Comparison of ENCODE assay signal across 12 cellular contexts in genomic region chr6:31763617-31763940, GRCh38. TPM values are rescaled to one million over a fixed set of nuclear protein-coding genes. Genes with fewer than 3 reads are reported as not detected.
DNase-seq lines count a peak whose midpoint lies in the region; ATAC-seq, FAIRE-seq and TF ChIP-seq lines count a peak whose summit lies in the region.
"Had no signal": no experiment of that assay in that cellular context is flagged by ENCODE, and none has a peak within 500 bp of the region (broad histone marks: within the 10 kb centered on the region; RNA-seq: fewer than 3 reads in every experiment).

No MANE protein-coding gene starts in this region.

- H4K20me1 ChIP-seq in BLaER1 (no peaks in the 10 kb centered on the region), HepG2 (ENCODE audit: insufficient read depth, low read length) (no peaks in the 10 kb centered on the region)

- H3K27me3 Mint-ChIP-seq in HFFc6 (ENCODE audit: insufficient read depth), result no peaks in the 10 kb centered on the region; the same call in 1 of the 2 replicates
- no peaks in the 10 kb centered on the region for H3K27me3 Mint-ChIP-seq in naive thymus-derived CD4-positive, alpha-beta T cell

- POLR2A ChIA-PET in HepG2 (lab: Yijun Ruan, JAX), result interaction anchor here (1.0 to 1.6 kb wide), 2 partner anchors 25 to 27 kb away, joined by 3 to 10 read pairs; partner anchors contain the start of gene CLIC1
- POLR2A ChIA-PET in naive thymus-derived CD4-positive, alpha-beta T cell (lab: Charles Lee), result interaction anchor here (0.7 kb wide), 1 partner anchor 13 kb away, joined by 3 read pairs; no protein-coding TSS in a partner anchor

- TF ChIP-seq EP300 in HepG2 (IDR thresholded peaks at IDR 0.05; ENCODE audit: low read depth in 2 of 2, low read length in 2 of 2), result no peak
- no peak for TF ChIP-seq EP300 in HepG2 (CRISPR knock-in tag; IDR thresholded peaks at IDR 0.05; ENCODE audit: borderline replicate concordance)

- H3K9me3 ChIP-seq in BLaER1, result no peaks in the 10 kb centered on the region
- H3K9me3 ChIP-seq in HepG2 (ENCODE audit: low read length), result no peaks in the 10 kb centered on the region
- H3K9me3 ChIP-seq in naive thymus-derived CD4-positive, alpha-beta T cell (ENCODE audit: control insufficient read depth in 2 of 3, low read length in 3 of 3), result no peaks in the 10 kb centered on the region
- H3K9me3 ChIP-seq in thyroid gland, result no peaks in the 10 kb centered on the region
- H3K9me3 ChIP-seq: SJSA1 had no signal

- H3K4me2 ChIP-seq in BLaER1, result no peak overlapping the region
- no peak overlapping the region for H3K4me2 ChIP-seq in HepG2 (ENCODE audit: low read depth, low read length)

- H3K36me3 ChIP-seq in BLaER1 (peaks cover 75% of the 10 kb centered on the region), bronchial epithelial cell (ENCODE audit: control insufficient read depth, insufficient read depth, low read length) (peaks cover 8% of the 10 kb centered on the region), HepG2 (replicated peaks in 1 of 2; ENCODE audit: control insufficient read depth in 1 of 2, insufficient read depth in 2 of 2, low read length in 2 of 2) (peaks cover 0 to 2% of the 10 kb centered on the region in 2 experiments; a peak in 3 of 5 replicates), thyroid gland (no peaks in the 10 kb centered on the region)
- no peaks in the 10 kb centered on the region for H3K36me3 ChIP-seq in naive thymus-derived CD4-positive, alpha-beta T cell (ENCODE audit: control insufficient read depth in 2 of 3, insufficient read depth in 3 of 3, low read length in 3 of 3)

- peak overlapping the region; percentile 58 for H3K27ac Mint-ChIP-seq in HFFc6
- H3K27ac Mint-ChIP-seq in naive thymus-derived CD4-positive, alpha-beta T cell, result peak overlapping the region in 3 of 9 donors; percentile 24 to 36 (median 32)

- 20% methylated on average over 1 of the region's 1 CpG for WGBS in HepG2 (ENCODE audit: low lambda C conversion rate)
- 26 to 33% methylated on average over 1 of the region's 1 CpG for WGBS in thyroid gland, 2 donors

- in situ Hi-C loops in HepG2 (cut with HindIII; ENCODE audit: extremely low pct_ligation_motif_present, low pct_unique_long_range_greater_than_20kb), result no loop called here

- H3K4me1 Mint-ChIP-seq in HFFc6 (ENCODE audit: low read depth), result peaks cover 29% of the 10 kb centered on the region
- H3K4me1 Mint-ChIP-seq in naive thymus-derived CD4-positive, alpha-beta T cell, result peaks cover 0 to 20% (median 5%) of the 10 kb centered on the region in 7 donors

- peak overlapping the region; percentile 0; the same call in 1 of the 2 replicates for H3K4me3 Mint-ChIP-seq in HFFc6
- H3K4me3 Mint-ChIP-seq in naive thymus-derived CD4-positive, alpha-beta T cell, result no peak overlapping the region

- peaks cover 7% of the 10 kb centered on the region; the same call in 1 of the 2 replicates for H3K36me3 Mint-ChIP-seq in HFFc6 (ENCODE audit: low read depth)
- H3K36me3 Mint-ChIP-seq in naive thymus-derived CD4-positive, alpha-beta T cell, result peaks cover 0 to 19% (median 11%) of the 10 kb centered on the region in 5 donors

- no peaks in the 10 kb centered on the region for H3K9me3 Mint-ChIP-seq in HFFc6
- H3K9me3 Mint-ChIP-seq in naive thymus-derived CD4-positive, alpha-beta T cell, result peaks cover 0 to 2% (median 0%) of the 10 kb centered on the region in 11 donors

- no peak for TF ChIP-seq POLR2A in HepG2 (IDR thresholded peaks at IDR 0.05; ENCODE audit: insufficient read depth in 1 of 2, low read depth in 2 of 2, low read length in 2 of 2)
- no peak for TF ChIP-seq POLR2A in thyroid gland (IDR thresholded peaks at IDR 0.05)

- H3K9ac ChIP-seq in BLaER1, result peak overlapping the region; percentile 34; the same call in 1 of the 2 replicates
- no peak overlapping the region for H3K9ac ChIP-seq in HepG2 (ENCODE audit: insufficient read depth, low read depth, low read length)

- TF ChIP-seq CTCF in HFFc6 (IDR thresholded peaks at IDR 0.05), result no peak
- TF ChIP-seq CTCF in bronchial epithelial cell (IDR thresholded peaks at IDR 0.05; ENCODE audit: insufficient read depth, low read length, severe bottlenecking), result no peak
- TF ChIP-seq CTCF in HepG2 (CRISPR knock-in tag; IDR thresholded peaks at IDR 0.05), result peak; percentile 77
- TF ChIP-seq CTCF in thyroid gland (IDR thresholded peaks at IDR 0.05), result no peak

- no peak overlapping the region for H2AFZ ChIP-seq in HepG2 (ENCODE audit: low read length)

- BruUV-seq in HepG2 (replicated peaks; lab: Mats Ljungman, UMichigan), result no TSS peak

- ATAC-seq in HepG2, result peak; percentile 10
- ATAC-seq in naive thymus-derived CD4-positive, alpha-beta T cell, result no peak

- no peak for TF ChIP-seq RAD21 in HepG2 (CRISPR knock-in tag; IDR thresholded peaks at IDR 0.05)

- H3K4me3 ChIP-seq in BLaER1 (no peak overlapping the region), bronchial epithelial cell (ENCODE audit: low read depth, low read length) (no peak overlapping the region), HepG2 (replicated peaks in 1 of 3; ENCODE audit: insufficient read depth in 1 of 3, low read depth in 2 of 3, low read length in 3 of 3) (no peak overlapping the region), thyroid gland (replicated peaks in 1 of 3) (no peak overlapping the region)
- no peak overlapping the region for H3K4me3 ChIP-seq in naive thymus-derived CD4-positive, alpha-beta T cell (ENCODE audit: low read length)
- H3K4me3 ChIP-seq: SJSA1, skin epidermis had no signal

- CTCF ChIA-PET in HepG2 (lab: Yijun Ruan, JAX; ENCODE audit: low intra/inter-chr PET ratio, low total read pairs), result no interaction called here
- CTCF ChIA-PET in naive thymus-derived CD4-positive, alpha-beta T cell (lab: Charles Lee), result no interaction called here

- peak; percentile 73 for DNase-seq in HFFc6
- DNase-seq in bronchial epithelial cell (ENCODE audit: low read depth), result peak; percentile 10
- peak; percentile 68 for DNase-seq in HepG2 (ENCODE audit: low spot score)
- no peak for DNase-seq in posterior vena cava (ENCODE audit: low spot score)
- DNase-seq in naive thymus-derived CD4-positive, alpha-beta T cell, result no peak
- DNase-seq in thyroid gland, result no peak
- no peak for DNase-seq in SIG-M5 (lab: John Stamatoyannopoulos, UW)
- DNase-seq: activated naive CD4-positive, alpha-beta T cell had no signal

- no peak for FAIRE-seq in bronchial epithelial cell (lab: Jason Lieb, UNC)
- peak; percentile 34 for FAIRE-seq in HepG2 (lab: Jason Lieb, UNC)

- H3K4me1 ChIP-seq in BLaER1, result peaks cover 23% of the 10 kb centered on the region
- H3K4me1 ChIP-seq in HepG2 (ENCODE audit: insufficient read depth, low read length), result peaks cover 47% of the 10 kb centered on the region
- H3K4me1 ChIP-seq in naive thymus-derived CD4-positive, alpha-beta T cell (ENCODE audit: control insufficient read depth in 2 of 2, insufficient read depth in 2 of 2, low read length in 2 of 2), result no peaks in the 10 kb centered on the region
- H3K4me1 ChIP-seq in thyroid gland, result no peaks in the 10 kb centered on the region

- no peaks in the 10 kb centered on the region for H3K79me2 ChIP-seq in HepG2 (ENCODE audit: insufficient read depth, low read length)

- intact Hi-C loops in HepG2 (cut with micrococcal nuclease; ENCODE audit: unreplicated experiment) (no loop called here), posterior vena cava (cut with DNase I) (no loop called here), thyroid gland (cut with DNase I) (no loop called here)
- intact Hi-C loops in naive thymus-derived CD4-positive, alpha-beta T cell (cut with micrococcal nuclease), result no loop called here

- H3K27ac ChIP-seq in BLaER1, result no peak overlapping the region
- no peak overlapping the region for H3K27ac ChIP-seq in HepG2 (ENCODE audit: extremely low read length, insufficient read depth, low read length)
- H3K27ac ChIP-seq in naive thymus-derived CD4-positive, alpha-beta T cell (ENCODE audit: low read depth, low read length), result no peak overlapping the region
- no peak overlapping the region for H3K27ac ChIP-seq in thyroid gland
- H3K27ac ChIP-seq: SJSA1 had no signal

- H3K27me3 ChIP-seq in BLaER1 (no peaks in the 10 kb centered on the region), bronchial epithelial cell (ENCODE audit: control insufficient read depth, insufficient read depth, low read length) (no peaks in the 10 kb centered on the region), HepG2 (ENCODE audit: control insufficient read depth in 1 of 2, insufficient read depth in 2 of 2, low read length in 2 of 2) (no peaks in the 10 kb centered on the region), thyroid gland (no peaks in the 10 kb centered on the region)
- no peaks in the 10 kb centered on the region for H3K27me3 ChIP-seq in naive thymus-derived CD4-positive, alpha-beta T cell (ENCODE audit: control insufficient read depth in 2 of 2, insufficient read depth in 2 of 2, low read length in 2 of 2)
- H3K27me3 ChIP-seq: SJSA1 had no signal

RNA-seq across cellular contexts. Expression of gene SAPCD1, which starts 1.1 kb away (rescaled TPM):
- 1 to 10 TPM in 5 of 6 experiments, under 1 TPM in 1; 0.91 to 2.4 (median 1.3) TPM for total RNA-seq in HFFc6 (2021; fragmentation: NEBNext Ultra II Directional; extraction: Animal tissue kit (Norgen Biotek cat#: 25700))
- total RNA-seq in bronchial epithelial cell (1.3 TPM in 2 replicates), HepG2 (2016; rRNA removed; fragmentation: Illumina TruSeq; extraction: Trizol) (0.56 and 2.5 TPM in 2 replicates), posterior vena cava (not detected), thyroid gland (1 to 10 TPM in 3 of 4 donors, not detected in 1; 2.0 to 4.2 (median 3.0) TPM)
- 2.3 TPM in 2 replicates for total RNA-seq in HepG2 (2016; cell fraction: cytosol; rRNA removed; fragmentation: Illumina TruSeq; extraction: Trizol; ENCODE audit: low read depth)
- total RNA-seq in HepG2 (2016; cell fraction: insoluble cytoplasmic fraction; rRNA removed; fragmentation: Illumina TruSeq; extraction: Trizol), result 0.51 and 2.0 TPM in 2 replicates
- 0.90 and 0.96 TPM in 2 replicates for total RNA-seq in HepG2 (2016; cell fraction: membrane; rRNA removed; fragmentation: Illumina TruSeq; extraction: Trizol)
- total RNA-seq in HepG2 (2016; cell fraction: nucleus; rRNA removed; fragmentation: Illumina TruSeq; extraction: Trizol), result 2.3 and 5.6 TPM in 2 replicates
- 3.9 and 5.3 TPM in 2 replicates for polyA plus RNA-seq in HepG2 (2011; rRNA removed)
- 0.92 and 1.1 TPM in 2 replicates for polyA plus RNA-seq in HepG2 (2011; cell fraction: cytosol; rRNA removed)
- polyA plus RNA-seq in HepG2 (2011; cell fraction: nucleus; rRNA removed), result 49.5 and 69.8 TPM in 2 replicates
- polyA plus RNA-seq in HepG2 (2012), result 4.7 and 9.1 TPM in 2 replicates
- polyA plus RNA-seq in HepG2 (2016; cell fraction: cytosol; fragmentation: Illumina TruSeq; extraction: Trizol; ENCODE audit: low read depth), result 0.23 and 0.59 TPM in 2 replicates
- polyA plus RNA-seq in HepG2 (2016; cell fraction: insoluble cytoplasmic fraction; fragmentation: Illumina TruSeq; extraction: Trizol; ENCODE audit: low read depth), result 0.53 and 0.99 TPM in 2 replicates
- polyA plus RNA-seq in HepG2 (2016; cell fraction: membrane; fragmentation: Illumina TruSeq; extraction: Trizol; ENCODE audit: low read depth), result 0.41 and 0.44 TPM in 2 replicates
- polyA plus RNA-seq in HepG2 (2016; cell fraction: nucleus; fragmentation: Illumina TruSeq; extraction: Trizol; ENCODE audit: insufficient read depth, low read depth), result 12.4 and 21.2 TPM in 2 replicates
- polyA minus RNA-seq in HepG2 (2011; rRNA and poly(A)+ RNA removed; ENCODE audit: low replicate concordance), result not detected in 2 replicates
- polyA minus RNA-seq in HepG2 (2011; cell fraction: cytosol; rRNA and poly(A)+ RNA removed), result not detected in 2 replicates
- 5.4 and 6.5 TPM in 2 replicates for polyA minus RNA-seq in HepG2 (2011; cell fraction: nucleus; rRNA and poly(A)+ RNA removed)
- total RNA-seq in naive thymus-derived CD4-positive, alpha-beta T cell, result 10 to 100 TPM in 1 of 5 experiments, 1 to 10 TPM in 4; 2.3 to 11.1 (median 3.3) TPM
- not detected for polyA plus RNA-seq in naive thymus-derived CD4-positive, alpha-beta T cell

RNA-seq across cellular contexts. Expression of gene VWA7, which starts 13.5 kb away (rescaled TPM):
- total RNA-seq in HFFc6 (2021; fragmentation: NEBNext Ultra II Directional; extraction: Animal tissue kit (Norgen Biotek cat#: 25700)), result under 1 TPM; 0.24 to 0.83 (median 0.64) TPM
- total RNA-seq in bronchial epithelial cell, result 0.26 and 1.4 TPM in 2 replicates
- 0.79 and 0.86 TPM in 2 replicates for total RNA-seq in HepG2 (2016; rRNA removed; fragmentation: Illumina TruSeq; extraction: Trizol)
- 0.26 and 0.61 TPM in 2 replicates for total RNA-seq in HepG2 (2016; cell fraction: cytosol; rRNA removed; fragmentation: Illumina TruSeq; extraction: Trizol; ENCODE audit: low read depth)
- 1.00 and 1.6 TPM in 2 replicates for total RNA-seq in HepG2 (2016; cell fraction: insoluble cytoplasmic fraction; rRNA removed; fragmentation: Illumina TruSeq; extraction: Trizol)
- 1.1 TPM in 2 replicates for total RNA-seq in HepG2 (2016; cell fraction: membrane; rRNA removed; fragmentation: Illumina TruSeq; extraction: Trizol)
- total RNA-seq in HepG2 (2016; cell fraction: nucleus; rRNA removed; fragmentation: Illumina TruSeq; extraction: Trizol), result 1.1 and 1.5 TPM in 2 replicates
- polyA plus RNA-seq in HepG2 (2011; rRNA removed), result 3.3 and 4.4 TPM in 2 replicates
- 1.2 and 1.4 TPM in 2 replicates for polyA plus RNA-seq in HepG2 (2011; cell fraction: cytosol; rRNA removed)
- polyA plus RNA-seq in HepG2 (2011; cell fraction: nucleus; rRNA removed), result 14.3 and 22.4 TPM in 2 replicates
- polyA plus RNA-seq in HepG2 (2012), result 4.3 and 5.0 TPM in 2 replicates
- 0.23 and 0.25 TPM in 2 replicates for polyA plus RNA-seq in HepG2 (2016; cell fraction: cytosol; fragmentation: Illumina TruSeq; extraction: Trizol; ENCODE audit: low read depth)
- polyA plus RNA-seq in HepG2 (2016; cell fraction: insoluble cytoplasmic fraction; fragmentation: Illumina TruSeq; extraction: Trizol; ENCODE audit: low read depth), result 0.87 and 1.4 TPM in 2 replicates
- 0.29 and 0.52 TPM in 2 replicates for polyA plus RNA-seq in HepG2 (2016; cell fraction: membrane; fragmentation: Illumina TruSeq; extraction: Trizol; ENCODE audit: low read depth)
- polyA plus RNA-seq in HepG2 (2016; cell fraction: nucleus; fragmentation: Illumina TruSeq; extraction: Trizol; ENCODE audit: insufficient read depth, low read depth), result 2.7 and 3.6 TPM in 2 replicates
- polyA minus RNA-seq in HepG2 (2011; rRNA and poly(A)+ RNA removed; ENCODE audit: low replicate concordance), result 3.8 and 4.5 TPM in 2 replicates
- 2.0 and 3.0 TPM in 2 replicates for polyA minus RNA-seq in HepG2 (2011; cell fraction: cytosol; rRNA and poly(A)+ RNA removed)
- 3.0 and 9.0 TPM in 2 replicates for polyA minus RNA-seq in HepG2 (2011; cell fraction: nucleus; rRNA and poly(A)+ RNA removed)
- under 1 TPM; 0.37 to 0.48 TPM for total RNA-seq in posterior vena cava
- 1 to 10 TPM in 3 of 5 experiments, under 1 TPM in 2; 0.53 to 4.5 (median 1.1) TPM for total RNA-seq in naive thymus-derived CD4-positive, alpha-beta T cell
- not detected for polyA plus RNA-seq in naive thymus-derived CD4-positive, alpha-beta T cell
- total RNA-seq in thyroid gland, result 1 to 10 TPM; 1.2 to 8.9 (median 5.4) TPM
- total RNA-seq: SJSA1, subcutaneous adipose tissue had no signal

RNA-seq across cellular contexts. Expression of gene MSH5, which starts 23.8 kb away (rescaled TPM):
- total RNA-seq in HFFc6 (2021; fragmentation: NEBNext Ultra II Directional; extraction: Animal tissue kit (Norgen Biotek cat#: 25700)), result 10 to 100 TPM in 4 of 6 experiments, 1 to 10 TPM in 2; 7.4 to 14.8 (median 12.6) TPM
- total RNA-seq in bronchial epithelial cell (3.4 and 4.0 TPM in 2 replicates), HepG2 (2016; rRNA removed; fragmentation: Illumina TruSeq; extraction: Trizol) (2.5 and 10.2 TPM in 2 replicates), posterior vena cava (1 to 10 TPM; 7.7 to 9.8 TPM), thyroid gland (10 to 100 TPM in 1 of 4 donors, 1 to 10 TPM in 3; 5.6 to 11.2 (median 7.2) TPM)
- 6.2 and 9.7 TPM in 2 replicates for total RNA-seq in HepG2 (2016; cell fraction: cytosol; rRNA removed; fragmentation: Illumina TruSeq; extraction: Trizol; ENCODE audit: low read depth)
- total RNA-seq in HepG2 (2016; cell fraction: insoluble cytoplasmic fraction; rRNA removed; fragmentation: Illumina TruSeq; extraction: Trizol), result 3.6 and 10.0 TPM in 2 replicates
- 3.8 and 4.3 TPM in 2 replicates for total RNA-seq in HepG2 (2016; cell fraction: membrane; rRNA removed; fragmentation: Illumina TruSeq; extraction: Trizol)
- 23.2 and 28.8 TPM in 2 replicates for total RNA-seq in HepG2 (2016; cell fraction: nucleus; rRNA removed; fragmentation: Illumina TruSeq; extraction: Trizol)
- polyA plus RNA-seq in HepG2 (2011; rRNA removed), result 28.3 and 38.7 TPM in 2 replicates
- polyA plus RNA-seq in HepG2 (2011; cell fraction: cytosol; rRNA removed), result 6.2 and 7.0 TPM in 2 replicates
- polyA plus RNA-seq in HepG2 (2011; cell fraction: nucleus; rRNA removed), result 221 and 280 TPM in 2 replicates
- polyA plus RNA-seq in HepG2 (2012), result 18.8 and 19.5 TPM in 2 replicates
- 0.90 and 1.3 TPM in 2 replicates for polyA plus RNA-seq in HepG2 (2016; cell fraction: cytosol; fragmentation: Illumina TruSeq; extraction: Trizol; ENCODE audit: low read depth)
- polyA plus RNA-seq in HepG2 (2016; cell fraction: insoluble cytoplasmic fraction; fragmentation: Illumina TruSeq; extraction: Trizol; ENCODE audit: low read depth), result 2.9 and 3.2 TPM in 2 replicates
- 1.5 and 2.2 TPM in 2 replicates for polyA plus RNA-seq in HepG2 (2016; cell fraction: membrane; fragmentation: Illumina TruSeq; extraction: Trizol; ENCODE audit: low read depth)
- polyA plus RNA-seq in HepG2 (2016; cell fraction: nucleus; fragmentation: Illumina TruSeq; extraction: Trizol; ENCODE audit: insufficient read depth, low read depth), result 76.6 and 77.9 TPM in 2 replicates
- 32.0 and 34.5 TPM in 2 replicates for polyA minus RNA-seq in HepG2 (2011; rRNA and poly(A)+ RNA removed; ENCODE audit: low replicate concordance)
- polyA minus RNA-seq in HepG2 (2011; cell fraction: cytosol; rRNA and poly(A)+ RNA removed), result 3.9 and 5.5 TPM in 2 replicates
- polyA minus RNA-seq in HepG2 (2011; cell fraction: nucleus; rRNA and poly(A)+ RNA removed), result 84.3 and 91.3 TPM in 2 replicates
- 10 to 100 TPM; 10.3 to 52.2 (median 11.4) TPM for total RNA-seq in naive thymus-derived CD4-positive, alpha-beta T cell
- 1 to 10 TPM in 1 of 2 donors, under 1 TPM in 1; 0.51 to 2.6 TPM for polyA plus RNA-seq in naive thymus-derived CD4-positive, alpha-beta T cell

RNA-seq across cellular contexts. Expression of gene CLIC1, which starts 27.2 kb away (rescaled TPM):
- 100 to 1,000 TPM; 638 to 833 (median 745) TPM for total RNA-seq in HFFc6 (2021; fragmentation: NEBNext Ultra II Directional; extraction: Animal tissue kit (Norgen Biotek cat#: 25700))
- total RNA-seq in bronchial epithelial cell (480 and 574 TPM in 2 replicates), HepG2 (2016; rRNA removed; fragmentation: Illumina TruSeq; extraction: Trizol) (445 and 602 TPM in 2 replicates), posterior vena cava (100 to 1,000 TPM; 272 to 402 TPM), thyroid gland (100 to 1,000 TPM; 222 to 314 (median 247) TPM)
- 267 and 295 TPM in 2 replicates for total RNA-seq in HepG2 (2016; cell fraction: cytosol; rRNA removed; fragmentation: Illumina TruSeq; extraction: Trizol; ENCODE audit: low read depth)
- 442 and 617 TPM in 2 replicates for total RNA-seq in HepG2 (2016; cell fraction: insoluble cytoplasmic fraction; rRNA removed; fragmentation: Illumina TruSeq; extraction: Trizol)
- 333 and 368 TPM in 2 replicates for total RNA-seq in HepG2 (2016; cell fraction: membrane; rRNA removed; fragmentation: Illumina TruSeq; extraction: Trizol)
- total RNA-seq in HepG2 (2016; cell fraction: nucleus; rRNA removed; fragmentation: Illumina TruSeq; extraction: Trizol), result 383 and 410 TPM in 2 replicates
- polyA plus RNA-seq in HepG2 (2011; rRNA removed), result 891 and 997 TPM in 2 replicates
- 1,063 and 1,114 TPM in 2 replicates for polyA plus RNA-seq in HepG2 (2011; cell fraction: cytosol; rRNA removed)
- 243 and 309 TPM in 2 replicates for polyA plus RNA-seq in HepG2 (2011; cell fraction: nucleus; rRNA removed)
- 684 and 693 TPM in 2 replicates for polyA plus RNA-seq in HepG2 (2012)
- 249 and 300 TPM in 2 replicates for polyA plus RNA-seq in HepG2 (2016; cell fraction: cytosol; fragmentation: Illumina TruSeq; extraction: Trizol; ENCODE audit: low read depth)
- polyA plus RNA-seq in HepG2 (2016; cell fraction: insoluble cytoplasmic fraction; fragmentation: Illumina TruSeq; extraction: Trizol; ENCODE audit: low read depth), result 415 and 433 TPM in 2 replicates
- 263 and 301 TPM in 2 replicates for polyA plus RNA-seq in HepG2 (2016; cell fraction: membrane; fragmentation: Illumina TruSeq; extraction: Trizol; ENCODE audit: low read depth)
- 609 and 612 TPM in 2 replicates for polyA plus RNA-seq in HepG2 (2016; cell fraction: nucleus; fragmentation: Illumina TruSeq; extraction: Trizol; ENCODE audit: insufficient read depth, low read depth)
- 509 and 745 TPM in 2 replicates for polyA minus RNA-seq in HepG2 (2011; rRNA and poly(A)+ RNA removed; ENCODE audit: low replicate concordance)
- polyA minus RNA-seq in HepG2 (2011; cell fraction: cytosol; rRNA and poly(A)+ RNA removed), result 299 and 375 TPM in 2 replicates
- 119 and 176 TPM in 2 replicates for polyA minus RNA-seq in HepG2 (2011; cell fraction: nucleus; rRNA and poly(A)+ RNA removed)
- 100 to 1,000 TPM in 2 of 5 experiments, 10 to 100 TPM in 3; 29.3 to 494 (median 58.2) TPM for total RNA-seq in naive thymus-derived CD4-positive, alpha-beta T cell
- polyA plus RNA-seq in naive thymus-derived CD4-positive, alpha-beta T cell, result 100 to 1,000 TPM; 102 to 122 TPM

RNA-seq across cellular contexts. Expression of gene VARS1, which starts 32.0 kb away (rescaled TPM):
- 100 to 1,000 TPM; 117 to 144 (median 127) TPM for total RNA-seq in HFFc6 (2021; fragmentation: NEBNext Ultra II Directional; extraction: Animal tissue kit (Norgen Biotek cat#: 25700))
- total RNA-seq in bronchial epithelial cell (40.8 and 53.2 TPM in 2 replicates), HepG2 (2016; rRNA removed; fragmentation: Illumina TruSeq; extraction: Trizol) (56.1 and 59.2 TPM in 2 replicates), posterior vena cava (10 to 100 TPM; 49.0 to 60.8 TPM), thyroid gland (100 to 1,000 TPM in 1 of 4 donors, 10 to 100 TPM in 3; 33.8 to 120 (median 39.9) TPM)
- 36.5 and 36.9 TPM in 2 replicates for total RNA-seq in HepG2 (2016; cell fraction: cytosol; rRNA removed; fragmentation: Illumina TruSeq; extraction: Trizol; ENCODE audit: low read depth)
- 50.7 and 55.3 TPM in 2 replicates for total RNA-seq in HepG2 (2016; cell fraction: insoluble cytoplasmic fraction; rRNA removed; fragmentation: Illumina TruSeq; extraction: Trizol)
- 27.2 and 29.5 TPM in 2 replicates for total RNA-seq in HepG2 (2016; cell fraction: membrane; rRNA removed; fragmentation: Illumina TruSeq; extraction: Trizol)
- 86.8 and 97.8 TPM in 2 replicates for total RNA-seq in HepG2 (2016; cell fraction: nucleus; rRNA removed; fragmentation: Illumina TruSeq; extraction: Trizol)
- polyA plus RNA-seq in HepG2 (2011; rRNA removed), result 14.7 and 19.9 TPM in 2 replicates
- 9.3 and 11.8 TPM in 2 replicates for polyA plus RNA-seq in HepG2 (2011; cell fraction: cytosol; rRNA removed)
- 168 and 186 TPM in 2 replicates for polyA plus RNA-seq in HepG2 (2011; cell fraction: nucleus; rRNA removed)
- 66.0 and 85.3 TPM in 2 replicates for polyA plus RNA-seq in HepG2 (2012)
- 13.0 and 13.1 TPM in 2 replicates for polyA plus RNA-seq in HepG2 (2016; cell fraction: cytosol; fragmentation: Illumina TruSeq; extraction: Trizol; ENCODE audit: low read depth)
- 49.9 and 74.0 TPM in 2 replicates for polyA plus RNA-seq in HepG2 (2016; cell fraction: insoluble cytoplasmic fraction; fragmentation: Illumina TruSeq; extraction: Trizol; ENCODE audit: low read depth)
- 19.6 and 25.4 TPM in 2 replicates for polyA plus RNA-seq in HepG2 (2016; cell fraction: membrane; fragmentation: Illumina TruSeq; extraction: Trizol; ENCODE audit: low read depth)
- 221 and 231 TPM in 2 replicates for polyA plus RNA-seq in HepG2 (2016; cell fraction: nucleus; fragmentation: Illumina TruSeq; extraction: Trizol; ENCODE audit: insufficient read depth, low read depth)
- polyA minus RNA-seq in HepG2 (2011; rRNA and poly(A)+ RNA removed; ENCODE audit: low replicate concordance), result 58.3 and 63.6 TPM in 2 replicates
- 37.6 and 39.2 TPM in 2 replicates for polyA minus RNA-seq in HepG2 (2011; cell fraction: cytosol; rRNA and poly(A)+ RNA removed)
- polyA minus RNA-seq in HepG2 (2011; cell fraction: nucleus; rRNA and poly(A)+ RNA removed), result 34.9 and 47.5 TPM in 2 replicates
- 10 to 100 TPM; 34.3 to 84.2 (median 53.2) TPM for total RNA-seq in naive thymus-derived CD4-positive, alpha-beta T cell
- 10 to 100 TPM; 32.2 to 44.8 TPM for polyA plus RNA-seq in naive thymus-derived CD4-positive, alpha-beta T cell

Comparison
In these comparisons a context has a peak if more than half of its experiments do, and no peak if none do; other contexts are left out.
1. DNase-seq: peak in HFFc6 (single experiment), bronchial epithelial cell (single experiment) and HepG2 (single experiment); none in posterior vena cava (single experiment), naive thymus-derived CD4-positive, alpha-beta T cell (0 of 9), thyroid gland (0 of 2) and SIG-M5 (single experiment).